21 cellular contexts compared by ENCODE assay signal in genomic region chr6:105851586-105851985, GRCh38.
"Had no signal": no experiment of that assay in that cellular context is flagged by ENCODE, and none has a peak within 500 bp of the region (broad histone marks: within the 10 kb centered on the region; RNA-seq: fewer than 3 reads in every experiment).

No MANE protein-coding gene starts in this region.

- H3K9me3 ChIP-seq: breast epithelium, MG63 had no signal

- H3K27me3 Mint-ChIP-seq: activated CD4-positive, alpha-beta memory T cell treated with anti-CD3 and anti-CD28 coated beads, Interleukin-2, amount 10 ng/mL, durations not matched to agents 7 days and 5 days; activated CD4-positive, alpha-beta T cell treated with anti-CD3 and anti-CD28 coated beads for 36 hours; T-cell had no signal

- DNase-seq: activated CD4-positive, alpha-beta memory T cell treated with anti-CD3 and anti-CD28 coated beads, Interleukin-2, amount 10 ng/mL, durations not matched to agents 7 days and 5 days; activated CD4-positive, alpha-beta T cell treated with anti-CD3 and anti-CD28 coated beads for 36 hours; activated CD4-positive, alpha-beta T cell treated with anti-CD3 and anti-CD28 coated beads, Interleukin-2, amount 50 U/mL, for 1 hour; activated CD8-positive, alpha-beta memory T cell treated with anti-CD3 and anti-CD28 coated beads, Interleukin-2, amount 50 U/mL, for 4 hours; activated naive CD4-positive, alpha-beta T cell treated with anti-CD3 and anti-CD28 coated beads, Interleukin-2, amount 50 U/mL, for 16 hours; activated naive CD8-positive, alpha-beta T cell treated with anti-CD3 and anti-CD28 coated beads, Interleukin-2, amount 10 ng/mL, durations not matched to agents 7 days and 5 days; aorta; caudate nucleus; MG63; MV-4-11; NCI-H1092 treated with DMSO at 0.1 percent for 48 hours; NCI-H1436 treated with DMSO at 0.1 percent for 48 hours; NCI-H187; NCI-H2081; NCI-H510A treated with DMSO at 0.1 percent for 48 hours; NK-92 treated with Interleukin-12 subunit alpha and Interleukin-12 subunit beta, amount 100 ng/mL, for 24 hours; PC-3; SHP77; T-cell had no signal

- H3K27ac ChIP-seq: VCaP had no signal

- H3K27me3 ChIP-seq: breast epithelium, MG63 had no signal

- H3K9me3 Mint-ChIP-seq: T-cell had no signal

- H3K4me1 ChIP-seq: breast epithelium had no signal

- H3K4me3 Mint-ChIP-seq: activated CD4-positive, alpha-beta memory T cell treated with anti-CD3 and anti-CD28 coated beads, Interleukin-2, amount 10 ng/mL, durations not matched to agents 7 days and 5 days; activated CD4-positive, alpha-beta T cell treated with anti-CD3 and anti-CD28 coated beads for 36 hours; activated naive CD8-positive, alpha-beta T cell treated with anti-CD3 and anti-CD28 coated beads, Interleukin-2, amount 10 ng/mL, durations not matched to agents 7 days and 5 days; T-cell had no signal

- H3K36me3 Mint-ChIP-seq: activated naive CD8-positive, alpha-beta T cell treated with anti-CD3 and anti-CD28 coated beads, Interleukin-2, amount 10 ng/mL, durations not matched to agents 7 days and 5 days; T-cell had no signal

- H3K36me3 ChIP-seq: breast epithelium, MG63 had no signal

- H3K4me3 ChIP-seq: breast epithelium, MG63 had no signal

- H3K27ac Mint-ChIP-seq: activated CD4-positive, alpha-beta memory T cell treated with anti-CD3 and anti-CD28 coated beads, Interleukin-2, amount 10 ng/mL, durations not matched to agents 7 days and 5 days; activated CD4-positive, alpha-beta T cell treated with anti-CD3 and anti-CD28 coated beads for 36 hours; activated naive CD8-positive, alpha-beta T cell treated with anti-CD3 and anti-CD28 coated beads, Interleukin-2, amount 10 ng/mL, durations not matched to agents 7 days and 5 days; T-cell had no signal

- ATAC-seq: activated CD4-positive, alpha-beta T cell treated with anti-CD3 and anti-CD28 coated beads for 36 hours; PC-3; T-cell had no signal

- H3K4me1 Mint-ChIP-seq: activated CD4-positive, alpha-beta memory T cell treated with anti-CD3 and anti-CD28 coated beads, Interleukin-2, amount 10 ng/mL, durations not matched to agents 7 days and 5 days; activated CD4-positive, alpha-beta T cell treated with anti-CD3 and anti-CD28 coated beads for 36 hours; activated naive CD8-positive, alpha-beta T cell treated with anti-CD3 and anti-CD28 coated beads, Interleukin-2, amount 10 ng/mL, durations not matched to agents 7 days and 5 days; T-cell had no signal
